In the genomic region with DNA sequence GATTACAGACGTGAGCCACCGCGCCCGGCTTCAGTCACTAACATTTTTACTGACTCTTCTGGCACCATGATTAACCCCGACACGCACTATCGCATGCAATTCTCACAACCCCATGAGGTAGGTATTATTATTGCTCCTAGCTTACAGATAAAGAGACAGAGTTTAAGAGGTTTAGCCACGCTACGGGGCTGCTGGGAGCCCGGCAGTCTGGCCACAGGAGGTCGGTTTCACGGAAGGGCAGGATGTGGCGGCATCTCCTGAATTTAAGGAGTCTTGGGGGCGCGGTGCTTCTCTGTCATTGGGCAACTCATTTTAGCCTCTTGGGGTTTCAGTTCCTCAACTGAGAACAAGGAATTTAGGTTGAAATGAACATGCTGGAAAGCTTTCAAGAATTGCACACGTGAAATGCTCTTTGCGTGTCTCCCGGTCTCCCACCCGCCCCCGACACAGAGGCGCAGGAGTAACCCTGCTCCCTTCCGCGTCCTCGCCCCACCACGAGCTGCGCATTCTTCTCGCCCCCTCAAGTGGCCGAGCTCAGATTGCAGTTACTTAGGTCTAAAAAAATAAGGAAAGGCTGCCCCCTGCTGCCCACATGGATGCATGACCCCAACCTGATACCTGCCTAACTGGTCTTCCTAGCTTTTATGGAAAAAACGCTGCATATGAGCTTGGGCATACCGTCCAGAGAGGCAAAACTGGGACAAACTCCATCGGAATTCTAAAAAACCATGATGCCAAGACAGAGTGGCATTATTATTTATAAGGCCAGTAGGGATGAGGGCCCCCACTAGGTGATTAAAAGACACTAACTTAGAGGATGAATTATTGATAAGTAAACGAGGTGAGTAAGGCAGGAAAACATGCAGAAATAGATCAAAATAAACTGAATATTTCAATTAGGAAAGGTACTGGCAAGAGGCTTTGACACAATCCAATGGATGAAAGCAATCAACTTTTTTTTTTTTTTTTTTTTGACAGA, we compare ENCODE assay signal across 8 cellular contexts. TPM values are rescaled to one million over a fixed set of nuclear protein-coding genes. Genes with fewer than 3 reads are reported as not detected.
DNase-seq lines count a peak whose midpoint lies in the region; ATAC-seq and TF ChIP-seq lines count a peak whose summit lies in the region.

No MANE protein-coding gene starts in this region.

- H3K9me3 ChIP-seq in CD4-positive, CD25-positive, alpha-beta regulatory T cell (ENCODE audit: control insufficient read depth in 2 of 2, low read length in 2 of 2), result no peaks in the 10 kb centered on the region

- peak; percentile 66 to 88 (median 78) for DNase-seq in CD4-positive, CD25-positive, alpha-beta regulatory T cell
- DNase-seq in NCI-H446 (lab: John Stamatoyannopoulos, UW), result peak; percentile 68 to 80
- DNase-seq in chondrocyte (ENCODE audit: low spot score), result no peak
- DNase-seq in kidney tubule cell (ENCODE audit: low spot score), result peak; percentile 92
- peak; percentile 66 for DNase-seq in stimulated activated CD4-positive, alpha-beta T cell treated with anti-CD3 and anti-CD28 coated beads, Interleukin-2, amount 100 ng/mL, for 4 hours (ENCODE audit: low read depth)

- no peaks in the 10 kb centered on the region for H3K27me3 ChIP-seq in CD4-positive, CD25-positive, alpha-beta regulatory T cell (ENCODE audit: control insufficient read depth, insufficient read depth, low read length)

- peaks cover 2 to 14% (median 10%) of the 10 kb centered on the region in 4 donors for H3K4me1 Mint-ChIP-seq in CD4-positive, CD25-positive, alpha-beta regulatory T cell
- H3K4me1 Mint-ChIP-seq in chondrocyte (ENCODE audit: low read depth), result peaks cover 5% of the 10 kb centered on the region

- peak; percentile 49 to 56 for ATAC-seq in CD4-positive, CD25-positive, alpha-beta regulatory T cell (ENCODE audit: low read depth in 2 of 2)
- ATAC-seq in GM19372 (IDR thresholded peaks at IDR 0.05; ENCODE audit: low read depth, unreplicated experiment) (peak; percentile 91), HG03442 (IDR thresholded peaks at IDR 0.05; ENCODE audit: unreplicated experiment) (peak; percentile 91)
- ATAC-seq in activated CD4-positive, CD25-positive, alpha-beta regulatory T cell treated with anti-CD3 and anti-CD28 coated beads, Interleukin-2, amount 50 U/mL, for 24 hours, result peak; percentile 38 to 48

- H3K27ac ChIP-seq in CD4-positive, CD25-positive, alpha-beta regulatory T cell (ENCODE audit: insufficient read depth, low read length, poor library complexity, severe bottlenecking), result peak overlapping the region; percentile 100

- H3K4me3 Mint-ChIP-seq in CD4-positive, CD25-positive, alpha-beta regulatory T cell, result peak overlapping the region; percentile 82 to 92 (median 86)
- peak overlapping the region; percentile 56 for H3K4me3 Mint-ChIP-seq in chondrocyte (ENCODE audit: unreplicated experiment)

- H3K27me3 Mint-ChIP-seq in CD4-positive, CD25-positive, alpha-beta regulatory T cell, result peaks cover 6% of the 10 kb centered on the region
- peaks cover 36% of the 10 kb centered on the region for H3K27me3 Mint-ChIP-seq in chondrocyte (ENCODE audit: low read depth)

- H3K27ac Mint-ChIP-seq in CD4-positive, CD25-positive, alpha-beta regulatory T cell, result peak overlapping the region; percentile 91 to 100 (median 96)
- peak overlapping the region; percentile 47 for H3K27ac Mint-ChIP-seq in chondrocyte (ENCODE audit: unreplicated experiment)

- no peaks in the 10 kb centered on the region for H3K4me1 ChIP-seq in CD4-positive, CD25-positive, alpha-beta regulatory T cell (ENCODE audit: control insufficient read depth, insufficient read depth, low read length, poor library complexity, severe bottlenecking)

- TF ChIP-seq CTCF in chondrocyte (IDR thresholded peaks at IDR 0.05), result peak; percentile 96

- H3K4me3 ChIP-seq in CD4-positive, CD25-positive, alpha-beta regulatory T cell (ENCODE audit: low read depth, low read length), result peak overlapping the region; percentile 65

- no peaks in the 10 kb centered on the region for H3K9me3 Mint-ChIP-seq in CD4-positive, CD25-positive, alpha-beta regulatory T cell
- H3K9me3 Mint-ChIP-seq in chondrocyte (ENCODE audit: low read depth), result no peaks in the 10 kb centered on the region

- H3K36me3 Mint-ChIP-seq in CD4-positive, CD25-positive, alpha-beta regulatory T cell, result peaks cover 7% of the 10 kb centered on the region
- no peaks in the 10 kb centered on the region for H3K36me3 Mint-ChIP-seq in chondrocyte (ENCODE audit: low read depth)

- H3K36me3 ChIP-seq in CD4-positive, CD25-positive, alpha-beta regulatory T cell (ENCODE audit: control insufficient read depth, insufficient read depth, low read length), result peaks cover 2% of the 10 kb centered on the region

RNA-seq across cellular contexts. Expression of a gene that starts 12.4 kb away (rescaled TPM):
- total RNA-seq in CD4-positive, CD25-positive, alpha-beta regulatory T cell, result 0.52 TPM
- 1 to 10 TPM; 1.5 to 3.2 (median 2.7) TPM for polyA plus RNA-seq in CD4-positive, CD25-positive, alpha-beta regulatory T cell
- total RNA-seq in chondrocyte, result not detected in 3 replicates

RNA-seq across cellular contexts. Expression of a gene that starts 33.9 kb away (rescaled TPM):
- not detected for total RNA-seq in CD4-positive, CD25-positive, alpha-beta regulatory T cell
- polyA plus RNA-seq in CD4-positive, CD25-positive, alpha-beta regulatory T cell, result under 1 TPM in 1 of 4 donors, not detected in 3; 0.49 TPM
- total RNA-seq in chondrocyte, result not detected in 3 replicates
